ENCODE assay signal across 29 cellular contexts in genomic region chr3:99949956-99950670, GRCh38.
A peak's percentile ranks its signal among the peaks of the same experiment; 100 is the strongest.
DNase-seq lines count a peak whose midpoint lies in the region; ATAC-seq and TF ChIP-seq lines count a peak whose summit lies in the region.
"Had no signal": no experiment of that assay in that cellular context is flagged by ENCODE, and none has a peak within 500 bp of the region (broad histone marks: within the 10 kb centered on the region; RNA-seq: fewer than 3 reads in every experiment).

No MANE protein-coding gene starts in this region.

- H3K4me2 ChIP-seq in Loucy (ENCODE audit: low read depth, low read length, poor library complexity, severe bottlenecking) (no peak overlapping the region), hepatocyte (peak overlapping the region; percentile 2)

- H3K9me2 ChIP-seq in Loucy (replicated peaks; ENCODE audit: low read depth, low read length) (no peaks in the 10 kb centered on the region), hepatocyte (replicated peaks; ENCODE audit: insufficient read depth) (no peaks in the 10 kb centered on the region)

- H3K36me3 ChIP-seq in Loucy (ENCODE audit: insufficient read depth, low read length) (no peaks in the 10 kb centered on the region), hepatocyte (replicated peaks; ENCODE audit: insufficient read depth, low read depth) (no peaks in the 10 kb centered on the region), psoas muscle (ENCODE audit: insufficient read depth in 1 of 2, low read depth in 1 of 2) (no peaks in the 10 kb centered on the region)
- H3K36me3 ChIP-seq: brain microvascular endothelial cell, prostate gland, vagina had no signal

- 87% methylated on average over 5 of the region's 5 CpGs for WGBS in hepatocyte (ENCODE audit: low lambda C conversion rate, missing lambda C conversion rate)
- WGBS in psoas muscle, 3 donors: 76 to 89% (median 82%) methylated on average over 5 of the region's 5 CpGs

- H3K9me3 ChIP-seq in Loucy (ENCODE audit: insufficient read depth, low read depth, low read length): no peaks in the 10 kb centered on the region
- no peaks in the 10 kb centered on the region for H3K9me3 ChIP-seq in hepatocyte (ENCODE audit: low read depth)
- no peaks in the 10 kb centered on the region for H3K9me3 ChIP-seq in psoas muscle
- H3K9me3 ChIP-seq: prostate gland, testis, vagina had no signal

- H3K27me3 Mint-ChIP-seq in type B pancreatic cell: no peaks in the 10 kb centered on the region
- H3K27me3 Mint-ChIP-seq: activated CD4-positive, alpha-beta memory T cell treated with anti-CD3 and anti-CD28 coated beads, Interleukin-2, amount 10 ng/mL, durations not matched to agents 7 days and 5 days; activated naive CD4-positive, alpha-beta T cell treated with anti-CD3 and anti-CD28 coated beads, Interleukin-2, amount 10 ng/mL, durations not matched to agents 7 days and 5 days; CD8-positive, alpha-beta memory T cell; memory B cell had no signal

- no peak overlapping the region for H3K4me3 Mint-ChIP-seq in type B pancreatic cell
- H3K4me3 Mint-ChIP-seq: activated CD4-positive, alpha-beta memory T cell treated with anti-CD3 and anti-CD28 coated beads, Interleukin-2, amount 10 ng/mL, durations not matched to agents 7 days and 5 days; activated naive CD4-positive, alpha-beta T cell treated with anti-CD3 and anti-CD28 coated beads, Interleukin-2, amount 10 ng/mL, durations not matched to agents 7 days and 5 days; CD8-positive, alpha-beta memory T cell; memory B cell had no signal

- no peaks in the 10 kb centered on the region for H3K27me3 ChIP-seq in Loucy (ENCODE audit: insufficient read depth, low read length, poor library complexity, severe bottlenecking)
- H3K27me3 ChIP-seq in hepatocyte: no peaks in the 10 kb centered on the region
- no peaks in the 10 kb centered on the region for H3K27me3 ChIP-seq in psoas muscle (ENCODE audit: insufficient read depth in 3 of 3, low read length in 2 of 3)
- H3K27me3 ChIP-seq: brain microvascular endothelial cell, dorsolateral prefrontal cortex, testis, vagina had no signal

- peak overlapping the region; percentile 35 for H3K27ac ChIP-seq in hepatocyte
- H3K27ac ChIP-seq in psoas muscle: peak overlapping the region; percentile 66
- H3K27ac ChIP-seq: brain microvascular endothelial cell, dorsolateral prefrontal cortex, prostate gland, testis, vagina had no signal

- H3K9me3 Mint-ChIP-seq in type B pancreatic cell: no peaks in the 10 kb centered on the region
- H3K9me3 Mint-ChIP-seq: activated CD4-positive, alpha-beta memory T cell treated with anti-CD3 and anti-CD28 coated beads, Interleukin-2, amount 10 ng/mL, durations not matched to agents 7 days and 5 days; activated naive CD4-positive, alpha-beta T cell treated with anti-CD3 and anti-CD28 coated beads, Interleukin-2, amount 10 ng/mL, durations not matched to agents 7 days and 5 days; CD8-positive, alpha-beta memory T cell; memory B cell had no signal

- H4K20me1 ChIP-seq in Loucy (ENCODE audit: insufficient read depth, low read length, poor library complexity, severe bottlenecking): no peaks in the 10 kb centered on the region
- no peaks in the 10 kb centered on the region for H4K20me1 ChIP-seq in hepatocyte (ENCODE audit: insufficient read depth, poor library complexity, severe bottlenecking)

- TF ChIP-seq CTCF in Loucy (conservative IDR thresholded peaks at IDR 0.05; ENCODE audit: low read length) (no peak), hepatocyte (IDR thresholded peaks at IDR 0.05; ENCODE audit: poor library complexity) (no peak), psoas muscle (IDR thresholded peaks at IDR 0.05) (no peak), type B pancreatic cell (conservative IDR thresholded peaks at IDR 0.05) (no peak)

- DNase-seq in hepatocyte (ENCODE audit: low spot score) (no peak), psoas muscle (no peak), type B pancreatic cell (ENCODE audit: extremely low spot score, unreplicated experiment) (no peak), HK-2 (ENCODE audit: unreplicated experiment) (no peak), NK-92 (lab: John Stamatoyannopoulos, UW; ENCODE audit: unreplicated experiment) (no peak)
- DNase-seq in activated naive CD4-positive, alpha-beta T cell (lab: John Stamatoyannopoulos, UW): no peak
- DNase-seq: activated CD4-positive, alpha-beta memory T cell treated with anti-CD3 and anti-CD28 coated beads, Interleukin-2, amount 10 ng/mL, durations not matched to agents 7 days and 5 days; activated CD4-positive, alpha-beta T cell treated with anti-CD3 and anti-CD28 coated beads for 1 hour; activated CD8-positive, alpha-beta memory T cell treated with anti-CD3 and anti-CD28 coated beads, Interleukin-2, amount 50 U/mL, for 4 hours; activated naive CD4-positive, alpha-beta T cell treated with anti-CD3 and anti-CD28 coated beads, Interleukin-2, amount 10 ng/mL, durations not matched to agents 7 days and 5 days; brain microvascular endothelial cell; CD8-positive, alpha-beta memory T cell; DMS153; dorsolateral prefrontal cortex; foreskin melanocyte; HCEC 1CT; hippocampal formation; NCI-H146; NCI-H345; NCI-H69; SIG-M5; stimulated activated naive CD4-positive, alpha-beta T cell; testis had no signal

- intact Hi-C loops in psoas muscle (cut with DNase I): no loop called here

- H3K36me3 Mint-ChIP-seq in type B pancreatic cell: no peaks in the 10 kb centered on the region
- H3K36me3 Mint-ChIP-seq: activated naive CD4-positive, alpha-beta T cell treated with anti-CD3 and anti-CD28 coated beads, Interleukin-2, amount 10 ng/mL, durations not matched to agents 7 days and 5 days; CD8-positive, alpha-beta memory T cell had no signal

- peak overlapping the region; percentile 31 for H3K27ac Mint-ChIP-seq in type B pancreatic cell
- H3K27ac Mint-ChIP-seq: activated CD4-positive, alpha-beta memory T cell treated with anti-CD3 and anti-CD28 coated beads, Interleukin-2, amount 10 ng/mL, durations not matched to agents 7 days and 5 days; activated naive CD4-positive, alpha-beta T cell treated with anti-CD3 and anti-CD28 coated beads, Interleukin-2, amount 10 ng/mL, durations not matched to agents 7 days and 5 days; memory B cell had no signal

- H3F3A ChIP-seq in Loucy (ENCODE audit: low read depth): no peaks in the 10 kb centered on the region

- no peak overlapping the region for H3K4me3 ChIP-seq in Loucy (ENCODE audit: low read length, poor library complexity, severe bottlenecking)
- no peak overlapping the region for H3K4me3 ChIP-seq in hepatocyte
- no peak overlapping the region for H3K4me3 ChIP-seq in psoas muscle
- H3K4me3 ChIP-seq: dorsolateral prefrontal cortex, prostate gland, testis, vagina had no signal

- no peaks in the 10 kb centered on the region for H3K79me2 ChIP-seq in Loucy (ENCODE audit: insufficient read depth, low read length)
- H3K79me2 ChIP-seq in hepatocyte: no peaks in the 10 kb centered on the region

- H3K4me1 Mint-ChIP-seq in type B pancreatic cell (ENCODE audit: unreplicated experiment): peaks cover 20% of the 10 kb centered on the region
- H3K4me1 Mint-ChIP-seq: activated naive CD4-positive, alpha-beta T cell treated with anti-CD3 and anti-CD28 coated beads, Interleukin-2, amount 10 ng/mL, durations not matched to agents 7 days and 5 days; CD8-positive, alpha-beta memory T cell had no signal

- peak overlapping the region; percentile 9 for H3K9ac ChIP-seq in Loucy (ENCODE audit: low read depth, low read length, poor library complexity, severe bottlenecking)

- ATAC-seq in psoas muscle: no peak
- ATAC-seq: HepG2, left lobe of liver had no signal

- H2AFZ ChIP-seq in Loucy (ENCODE audit: low read length) (no peak overlapping the region), hepatocyte (no peak overlapping the region)

- H3K4me1 ChIP-seq in Loucy (ENCODE audit: insufficient read depth, low read length, poor library complexity, severe bottlenecking) (peaks cover 28% of the 10 kb centered on the region), hepatocyte (ENCODE audit: insufficient read depth) (peaks cover 35% of the 10 kb centered on the region), psoas muscle (peaks cover 73% of the 10 kb centered on the region)
- H3K4me1 ChIP-seq: prostate gland had no signal
